20 cellular contexts compared by ENCODE assay signal in genomic region chr3:128081846-128082245, GRCh38. TPM values are rescaled to one million over a fixed set of nuclear protein-coding genes. Genes with fewer than 3 reads are reported as not detected.
DNase-seq lines count a peak whose midpoint lies in the region; ATAC-seq and TF ChIP-seq lines count a peak whose summit lies in the region.
"Had no signal": no experiment of that assay in that cellular context is flagged by ENCODE, and none has a peak within 500 bp of the region (broad histone marks: within the 10 kb centered on the region; RNA-seq: fewer than 3 reads in every experiment).

No MANE protein-coding gene starts in this region.

- DNase-seq in HCEC 1CT (peak; percentile 76), brain microvascular endothelial cell (peak; percentile 56), kidney epithelial cell (ENCODE audit: low read depth) (peak; percentile 78), NCI-H1436 treated with DMSO at 0.1 percent for 48 hours (lab: John Stamatoyannopoulos, UW) (no peak), dermis blood vessel endothelial cell (no peak), left cardiac atrium (no peak)
- DNase-seq in activated CD4-positive, CD25-positive, alpha-beta regulatory T cell (lab: John Stamatoyannopoulos, UW), result no peak
- DNase-seq: activated T-cell treated with anti-CD3 and anti-CD28 coated beads, Interleukin-2, amount 50 U/mL, for 72 hours; DMS153; esophagus squamous epithelium; lower lobe of right lung; NCI-H2171; nephron progenitor cell; retina; SHP77; stimulated activated CD8-positive, alpha-beta memory T cell treated with anti-CD3 and anti-CD28 coated beads, Interleukin-4, amount 100 ng/mL, for 48 hours; T-helper 2 cell; testis had no signal

- H3K27me3 ChIP-seq in ACC112 (ENCODE audit: insufficient read depth, low read length), result no peaks in the 10 kb centered on the region
- no peaks in the 10 kb centered on the region for H3K27me3 ChIP-seq in brain microvascular endothelial cell (replicated peaks)
- no peaks in the 10 kb centered on the region for H3K27me3 ChIP-seq in kidney epithelial cell (ENCODE audit: control insufficient read depth, insufficient read depth, low read length)
- H3K27me3 ChIP-seq: adrenal gland, esophagus squamous epithelium, testis had no signal

- peaks cover 29% of the 10 kb centered on the region for H3K36me3 ChIP-seq in ACC112 (ENCODE audit: insufficient read depth, low read length)
- peaks cover 2% of the 10 kb centered on the region for H3K36me3 ChIP-seq in brain microvascular endothelial cell (replicated peaks)
- peaks cover 2% of the 10 kb centered on the region for H3K36me3 ChIP-seq in kidney epithelial cell (ENCODE audit: control insufficient read depth, insufficient read depth, low read length)

- H3K4me3 ChIP-seq in ACC112 (ENCODE audit: low read depth, low read length), result no peak overlapping the region
- H3K4me3 ChIP-seq in brain microvascular endothelial cell (ENCODE audit: low read depth, low read length), result no peak overlapping the region
- H3K4me3 ChIP-seq in kidney epithelial cell (ENCODE audit: low read depth, low read length), result no peak overlapping the region
- H3K4me3 ChIP-seq: adrenal gland, esophagus squamous epithelium, lower lobe of right lung, testis had no signal

- no peak for ATAC-seq in left cardiac atrium
- ATAC-seq: activated T-cell treated with anti-CD3 and anti-CD28 coated beads, Interleukin-2, amount 50 U/mL, for 72 hours; lower lobe of right lung had no signal

- intact Hi-C loops in left cardiac atrium (cut with DNase I), result no loop called here

- in situ Hi-C loops in brain microvascular endothelial cell (cut with HindIII; ENCODE audit: low pct_ligation_motif_present, low sequenced_read_pairs), result no loop called here

- H2AFZ ChIP-seq in ACC112 (ENCODE audit: low read length, unreplicated experiment), result no peak overlapping the region

- no peaks in the 10 kb centered on the region for H3K79me2 ChIP-seq in ACC112 (ENCODE audit: control insufficient read depth, insufficient read depth, low read length, unreplicated experiment)

- H3K27ac ChIP-seq in ACC112 (ENCODE audit: low read depth, low read length) (peak overlapping the region; percentile 92), brain microvascular endothelial cell (no peak overlapping the region)
- H3K27ac ChIP-seq: adrenal gland, esophagus squamous epithelium, lower lobe of right lung, testis had no signal

- TF ChIP-seq CTCF in brain microvascular endothelial cell (IDR thresholded peaks at IDR 0.05; ENCODE audit: low read depth, low read length, missing control alignments) (no peak), kidney epithelial cell (IDR thresholded peaks at IDR 0.05; ENCODE audit: insufficient read depth, low read length, poor library complexity, severe bottlenecking) (no peak)

- peaks cover 47% of the 10 kb centered on the region for H3K4me1 ChIP-seq in ACC112 (ENCODE audit: control insufficient read depth, insufficient read depth, low read length, unreplicated experiment)
- H3K4me1 ChIP-seq: lower lobe of right lung had no signal

RNA-seq across cellular contexts. Expression of gene SEC61A1, which starts 29.6 kb away (rescaled TPM):
- total RNA-seq in kidney epithelial cell (350 and 383 TPM in 2 replicates), dermis blood vessel endothelial cell (232 and 339 TPM in 2 replicates), left cardiac atrium (100 to 1,000 TPM in 1 of 2 donors, 10 to 100 TPM in 1; 80.0 to 134 TPM)

RNA-seq across cellular contexts. Expression of gene RUVBL1, which starts 41.8 kb away (rescaled TPM):
- total RNA-seq in kidney epithelial cell (68.4 and 68.7 TPM in 2 replicates), dermis blood vessel endothelial cell (58.2 and 90.0 TPM in 2 replicates), left cardiac atrium (10 to 100 TPM; 22.1 to 23.7 TPM)

Comparison
In these comparisons a context has a peak if more than half of its experiments do, and no peak if none do; other contexts are left out.
1. DNase-seq: peak in HCEC 1CT (single experiment), brain microvascular endothelial cell (single experiment) and kidney epithelial cell (single experiment); none in activated CD4-positive, CD25-positive, alpha-beta regulatory T cell (0 of 4), NCI-H1436 treated with DMSO at 0.1 percent for 48 hours (single experiment), dermis blood vessel endothelial cell (single experiment) and left cardiac atrium (single experiment).